In genomic region chr5:119255571-119256356, GRCh38 we compare ENCODE assay signal across 8 cellular contexts.
DNase-seq lines count a peak whose midpoint lies in the region; ATAC-seq and TF ChIP-seq lines count a peak whose summit lies in the region.

No MANE protein-coding gene starts in this region.

- H3K27me3 Mint-ChIP-seq in CD4-positive, alpha-beta memory T cell: no peaks in the 10 kb centered on the region

- H3K27ac Mint-ChIP-seq in CD4-positive, alpha-beta memory T cell: peak overlapping the region in 1 of 7 donors; percentile 46

- intact Hi-C loops in lower lobe of right lung (cut with DNase I): no loop called here
- intact Hi-C loops in CD4-positive, alpha-beta memory T cell (cut with micrococcal nuclease): loop anchor here (10.0 kb wide), 1 partner anchor 231 kb away; no protein-coding TSS in a partner anchor
- intact Hi-C loops in sciatic nerve (cut with DNase I): no loop called here

- H3K36me3 Mint-ChIP-seq in CD4-positive, alpha-beta memory T cell: peaks cover 33% of the 10 kb centered on the region in 2 donors

- CTCF ChIA-PET in CD4-positive, alpha-beta memory T cell (lab: Charles Lee; ENCODE audit: partially characterized antibody): interaction anchor here (1.0 to 3.8 kb wide), 7 partner anchors 10 to 267 kb away, joined by 3 to 16 read pairs (median 4); partner anchors contain the start of gene DTWD2

- H3K36me3 ChIP-seq in GM06990 (ENCODE audit: control insufficient read depth, insufficient read depth, low read length) (0 out of 2 replicates have a peak, but pooled peaks cover 2% of the 10 kb centered on the region), HUES6 (ENCODE audit: control insufficient read depth, insufficient read depth, low read length) (no peaks in the 10 kb centered on the region), lower lobe of right lung (no peaks in the 10 kb centered on the region)
- no peaks in the 10 kb centered on the region for H3K36me3 ChIP-seq in CD4-positive, alpha-beta memory T cell (ENCODE audit: insufficient read depth, low read length)

- peaks cover 15% of the 10 kb centered on the region for H3K9me3 ChIP-seq in HUES6 (ENCODE audit: control insufficient read depth, insufficient read depth, low read depth, low read length)
- peaks cover 4% of the 10 kb centered on the region for H3K9me3 ChIP-seq in lower lobe of right lung
- no peaks in the 10 kb centered on the region for H3K9me3 ChIP-seq in CD4-positive, alpha-beta memory T cell (ENCODE audit: control insufficient read depth in 1 of 2, low read length in 2 of 2)

- H3K4me1 ChIP-seq in HUES6 (ENCODE audit: control insufficient read depth, insufficient read depth, low read length) (peaks cover 8% of the 10 kb centered on the region; the same call in 1 of the 2 replicates), lower lobe of right lung (no peaks in the 10 kb centered on the region)
- no peaks in the 10 kb centered on the region for H3K4me1 ChIP-seq in CD4-positive, alpha-beta memory T cell (ENCODE audit: insufficient read depth, low read length)

- peak; percentile 29 to 37 for ATAC-seq in lower lobe of right lung
- ATAC-seq in sciatic nerve: no peak

- H3K27me3 ChIP-seq in GM06990 (replicated peaks; ENCODE audit: control insufficient read depth, insufficient read depth, low read length): no peaks in the 10 kb centered on the region
- H3K27me3 ChIP-seq in HUES6 (ENCODE audit: control insufficient read depth, insufficient read depth, low read length): no peaks in the 10 kb centered on the region
- no peaks in the 10 kb centered on the region for H3K27me3 ChIP-seq in lower lobe of right lung (ENCODE audit: low read depth)
- no peaks in the 10 kb centered on the region for H3K27me3 ChIP-seq in CD4-positive, alpha-beta memory T cell (ENCODE audit: insufficient read depth, low read length)

- TF ChIP-seq CTCF in GM06990 (IDR thresholded peaks at IDR 0.05; ENCODE audit: insufficient read depth, low read length, poor library complexity, severe bottlenecking) (peak; percentile 36), VCaP (conservative IDR thresholded peaks at IDR 0.05) (peak; percentile 30; the same call in 1 of the 2 replicates), lower lobe of right lung (IDR thresholded peaks at IDR 0.05) (no peak)

- peaks cover 0 to 5% (median 2%) of the 10 kb centered on the region in 4 donors for H3K4me1 Mint-ChIP-seq in CD4-positive, alpha-beta memory T cell

- POLR2A ChIA-PET in CD4-positive, alpha-beta memory T cell (lab: Charles Lee; ENCODE audit: partially characterized antibody): interaction anchor here (0.9 to 1.4 kb wide), 2 partner anchors 18 to 156 kb away, joined by 4 read pairs; no protein-coding TSS in a partner anchor

- peaks cover 0 to 55% (median 44%) of the 10 kb centered on the region in 8 donors for H3K9me3 Mint-ChIP-seq in CD4-positive, alpha-beta memory T cell

- DNase-seq in GM06990 (ENCODE audit: extremely low read depth, insufficient read length): no peak
- no peak for DNase-seq in lower lobe of right lung
- no peak for DNase-seq in CD4-positive, alpha-beta memory T cell
- no peak for DNase-seq in sciatic nerve (ENCODE audit: low spot score)
- DNase-seq in mesenteric fat pad (ENCODE audit: low spot score): no peak
- no peak for DNase-seq in stimulated activated CD4-positive, alpha-beta T cell treated with anti-CD3 and anti-CD28 coated beads, Interleukin-4, amount 100 ng/mL, for 24 hours

- no peak overlapping the region for H3K4me3 Mint-ChIP-seq in CD4-positive, alpha-beta memory T cell

- peak overlapping the region; percentile 25; the same call in 1 of the 2 replicates for H3K27ac ChIP-seq in HUES6 (ENCODE audit: low read depth, low read length)
- no peak overlapping the region for H3K27ac ChIP-seq in VCaP
- H3K27ac ChIP-seq in lower lobe of right lung: no peak overlapping the region
- no peak overlapping the region for H3K27ac ChIP-seq in CD4-positive, alpha-beta memory T cell (ENCODE audit: low read depth, low read length)

- H3K4me3 ChIP-seq in GM06990 (replicated peaks; ENCODE audit: low read depth, low read length): no peak overlapping the region
- H3K4me3 ChIP-seq in HUES6 (ENCODE audit: low read depth, low read length): no peak overlapping the region
- no peak overlapping the region for H3K4me3 ChIP-seq in lower lobe of right lung
- H3K4me3 ChIP-seq in CD4-positive, alpha-beta memory T cell (ENCODE audit: low read length in 2 of 2): no peak overlapping the region

- H3K9ac ChIP-seq in HUES6 (ENCODE audit: low read length): no peak overlapping the region
